Comparison of ENCODE assay signal across 2 cellular contexts in genomic region chr1:6437017-6437700, GRCh38.
A peak's percentile ranks its signal among the peaks of the same experiment; 100 is the strongest.
DNase-seq lines count a peak whose midpoint lies in the region.

No MANE protein-coding gene starts in this region.

- peak; percentile 75 for DNase-seq in NCI-H1694 treated with DMSO at 0.1 percent for 48 hours (lab: John Stamatoyannopoulos, UW)
- peak; percentile 41 for DNase-seq in midbrain (lab: John Stamatoyannopoulos, UW)
